ENCODE assay signal across 14 cellular contexts in genomic region chr17:42814633-42815399, GRCh38. TPM values are rescaled to one million over a fixed set of nuclear protein-coding genes. Genes with fewer than 3 reads are reported as not detected.
DNase-seq lines count a peak whose midpoint lies in the region; TF ChIP-seq lines count a peak whose summit lies in the region.
"Had no signal": no experiment of that assay in that cellular context is flagged by ENCODE, and none has a peak within 500 bp of the region (broad histone marks: within the 10 kb centered on the region; RNA-seq: fewer than 3 reads in every experiment).

No MANE protein-coding gene starts in this region.

- POLR2A ChIA-PET in activated CD4-positive, alpha-beta memory T cell treated with anti-CD3 and anti-CD28 coated beads, Interleukin-2, amount 10 ng/mL, durations not matched to agents 7 days and 5 days (lab: Charles Lee): interaction anchor here (1.1 to 2.0 kb wide), 2 partner anchors 9 kb away, joined by 3 to 10 read pairs; partner anchors contain the start of gene BECN1

- peak overlapping the region; percentile 63 for H3K27ac ChIP-seq in osteoblast (ENCODE audit: low read depth, low read length)
- H3K27ac ChIP-seq: SJCRH30 had no signal

- TF ChIP-seq CTCF in choroid plexus epithelial cell (conservative IDR thresholded peaks at IDR 0.05; ENCODE audit: low read depth, low read length) (no peak), osteoblast (IDR thresholded peaks at IDR 0.05; ENCODE audit: extremely low read depth, low read depth, low read length) (no peak)

- H3K9me3 Mint-ChIP-seq in activated CD4-positive, alpha-beta memory T cell treated with anti-CD3 and anti-CD28 coated beads, Interleukin-2, amount 10 ng/mL, durations not matched to agents 7 days and 5 days: no peaks in the 10 kb centered on the region
- H3K9me3 Mint-ChIP-seq in activated T-helper 2 cell treated with anti-CD3 and anti-CD28 coated beads, Interferon-gamma antibody, Interleukin-2, Interleukin-4, amounts not matched to agents 10 μg/mL and 5 μg/mL and 100 μg/mL, durations not matched to agents 14 hours and 24 hours and 36 hours: no peaks in the 10 kb centered on the region
- H3K9me3 Mint-ChIP-seq: stimulated activated naive CD8-positive, alpha-beta T cell treated with anti-CD3 and anti-CD28 coated beads, Interleukin-15, Interleukin-2, amounts not matched to agents 100 ng/mL and 50 ng/mL, for 24 hours had no signal

- DNase-seq in EL (peak; percentile 96), NCI-H2107 (lab: John Stamatoyannopoulos, UW) (peak; percentile 46), choroid plexus epithelial cell (ENCODE audit: low read depth) (peak; percentile 44), osteoblast (ENCODE audit: insufficient read length, low spot score, missing footprints) (peak; percentile 92), NCI-H1694 treated with DMSO at 0.1 percent for 48 hours (lab: John Stamatoyannopoulos, UW) (no peak)
- no peak for DNase-seq in activated CD4-positive, alpha-beta memory T cell treated with anti-CD3 and anti-CD28 coated beads, Interleukin-2, amount 10 ng/mL, durations not matched to agents 7 days and 5 days
- no peak for DNase-seq in stimulated activated CD4-positive, alpha-beta T cell treated with anti-CD3 and anti-CD28 coated beads, Interleukin-4, amount 100 ng/mL, for 24 hours
- DNase-seq in activated T-helper 2 cell treated with anti-CD3 and anti-CD28 coated beads, Interferon-gamma antibody, Interleukin-2, Interleukin-4, amounts not matched to agents 10 μg/mL and 5 μg/mL and 100 μg/mL, durations not matched to agents 14 hours and 24 hours and 36 hours (ENCODE audit: low spot score): no peak
- DNase-seq: amygdala, NCI-H187, SJCRH30 had no signal

- no peak overlapping the region for H3K27ac Mint-ChIP-seq in activated CD4-positive, alpha-beta memory T cell treated with anti-CD3 and anti-CD28 coated beads, Interleukin-2, amount 10 ng/mL, durations not matched to agents 7 days and 5 days
- no peak overlapping the region for H3K27ac Mint-ChIP-seq in activated T-helper 2 cell treated with anti-CD3 and anti-CD28 coated beads, Interferon-gamma antibody, Interleukin-2, Interleukin-4, amounts not matched to agents 10 μg/mL and 5 μg/mL and 100 μg/mL, durations not matched to agents 14 hours and 24 hours and 36 hours
- H3K27ac Mint-ChIP-seq: stimulated activated naive CD8-positive, alpha-beta T cell treated with anti-CD3 and anti-CD28 coated beads, Interleukin-15, Interleukin-2, amounts not matched to agents 100 ng/mL and 50 ng/mL, for 24 hours had no signal

- CTCF ChIA-PET in activated CD4-positive, alpha-beta memory T cell treated with anti-CD3 and anti-CD28 coated beads, Interleukin-2, amount 10 ng/mL, durations not matched to agents 7 days and 5 days (lab: Charles Lee): interaction anchor here (0.5 to 1.3 kb wide), 2 partner anchors 9 to 433 kb away, joined by 3 to 8 read pairs; partner anchors contain the start of gene BECN1

- no peaks in the 10 kb centered on the region for H3K79me2 ChIP-seq in osteoblast (ENCODE audit: insufficient read depth, low read length)

- no peak overlapping the region for H3K4me3 Mint-ChIP-seq in activated CD4-positive, alpha-beta memory T cell treated with anti-CD3 and anti-CD28 coated beads, Interleukin-2, amount 10 ng/mL, durations not matched to agents 7 days and 5 days
- no peak overlapping the region for H3K4me3 Mint-ChIP-seq in activated T-helper 2 cell treated with anti-CD3 and anti-CD28 coated beads, Interferon-gamma antibody, Interleukin-2, Interleukin-4, amounts not matched to agents 10 μg/mL and 5 μg/mL and 100 μg/mL, durations not matched to agents 14 hours and 24 hours and 36 hours (ENCODE audit: low read depth)
- H3K4me3 Mint-ChIP-seq: stimulated activated naive CD8-positive, alpha-beta T cell treated with anti-CD3 and anti-CD28 coated beads, Interleukin-15, Interleukin-2, amounts not matched to agents 100 ng/mL and 50 ng/mL, for 24 hours had no signal

- no peaks in the 10 kb centered on the region for H4K20me1 ChIP-seq in osteoblast (ENCODE audit: insufficient read depth, low read length)

- no peaks in the 10 kb centered on the region for H3K27me3 ChIP-seq in osteoblast (ENCODE audit: insufficient read depth, low read length)
- H3K27me3 ChIP-seq: SJCRH30 had no signal

- H3K4me2 ChIP-seq in osteoblast (ENCODE audit: insufficient read depth, low read length): peak overlapping the region; percentile 69

- no peaks in the 10 kb centered on the region for H3K27me3 Mint-ChIP-seq in activated CD4-positive, alpha-beta memory T cell treated with anti-CD3 and anti-CD28 coated beads, Interleukin-2, amount 10 ng/mL, durations not matched to agents 7 days and 5 days
- H3K27me3 Mint-ChIP-seq in activated T-helper 2 cell treated with anti-CD3 and anti-CD28 coated beads, Interferon-gamma antibody, Interleukin-2, Interleukin-4, amounts not matched to agents 10 μg/mL and 5 μg/mL and 100 μg/mL, durations not matched to agents 14 hours and 24 hours and 36 hours (ENCODE audit: low read depth): no peaks in the 10 kb centered on the region
- H3K27me3 Mint-ChIP-seq: stimulated activated naive CD8-positive, alpha-beta T cell treated with anti-CD3 and anti-CD28 coated beads, Interleukin-15, Interleukin-2, amounts not matched to agents 100 ng/mL and 50 ng/mL, for 24 hours had no signal

- peaks cover 74% of the 10 kb centered on the region for H3K36me3 Mint-ChIP-seq in activated CD4-positive, alpha-beta memory T cell treated with anti-CD3 and anti-CD28 coated beads, Interleukin-2, amount 10 ng/mL, durations not matched to agents 7 days and 5 days (ENCODE audit: low read depth)
- peaks cover 73% of the 10 kb centered on the region for H3K36me3 Mint-ChIP-seq in activated T-helper 2 cell treated with anti-CD3 and anti-CD28 coated beads, Interferon-gamma antibody, Interleukin-2, Interleukin-4, amounts not matched to agents 10 μg/mL and 5 μg/mL and 100 μg/mL, durations not matched to agents 14 hours and 24 hours and 36 hours (ENCODE audit: low read depth)

- H3K4me3 ChIP-seq in choroid plexus epithelial cell (ENCODE audit: low read depth, low read length) (no peak overlapping the region), osteoblast (ENCODE audit: insufficient read depth, low read length) (peak overlapping the region; percentile 43)
- H3K4me3 ChIP-seq: SJCRH30 had no signal

- peak overlapping the region; percentile 15 for H2AFZ ChIP-seq in osteoblast (ENCODE audit: low read length)

- no peaks in the 10 kb centered on the region for H3K9me3 ChIP-seq in osteoblast (ENCODE audit: low read depth, low read length)
- H3K9me3 ChIP-seq: SJCRH30 had no signal

- H3K4me1 ChIP-seq in osteoblast (ENCODE audit: insufficient read depth, low read length): peaks cover 42% of the 10 kb centered on the region
- H3K4me1 ChIP-seq: SJCRH30 had no signal

- intact Hi-C loops in activated T-helper 2 cell treated with anti-CD3 and anti-CD28 coated beads, Interferon-gamma antibody, Interleukin-2, Interleukin-4, amounts not matched to agents 10 μg/mL and 5 μg/mL and 100 μg/mL, durations not matched to agents 14 hours and 24 hours and 36 hours (cut with micrococcal nuclease): no loop called here

- peaks cover 72% of the 10 kb centered on the region for H3K36me3 ChIP-seq in osteoblast (ENCODE audit: insufficient read depth, low read length)

- no peaks in the 10 kb centered on the region for H3K4me1 Mint-ChIP-seq in activated CD4-positive, alpha-beta memory T cell treated with anti-CD3 and anti-CD28 coated beads, Interleukin-2, amount 10 ng/mL, durations not matched to agents 7 days and 5 days
- H3K4me1 Mint-ChIP-seq in activated T-helper 2 cell treated with anti-CD3 and anti-CD28 coated beads, Interferon-gamma antibody, Interleukin-2, Interleukin-4, amounts not matched to agents 10 μg/mL and 5 μg/mL and 100 μg/mL, durations not matched to agents 14 hours and 24 hours and 36 hours (ENCODE audit: low read depth): no peaks in the 10 kb centered on the region

RNA-seq across cellular contexts. Expression of gene BECN1, which starts 9.3 kb away (rescaled TPM):
- 94.8 and 104 TPM in 2 replicates for total RNA-seq in osteoblast
- total RNA-seq in activated CD4-positive, alpha-beta memory T cell treated with anti-CD3 and anti-CD28 coated beads, Interleukin-2, amount 10 ng/mL, durations not matched to agents 7 days and 5 days: 10 to 100 TPM; 95.6 to 96.8 TPM
- total RNA-seq in activated T-helper 2 cell treated with anti-CD3 and anti-CD28 coated beads, Interferon-gamma antibody, Interleukin-2, Interleukin-4, amounts not matched to agents 10 μg/mL and 5 μg/mL and 100 μg/mL, durations not matched to agents 14 hours and 24 hours and 36 hours: 97.2 and 104 TPM in 2 replicates

RNA-seq across cellular contexts. Expression of gene CNTD1, which starts 16.2 kb away (rescaled TPM):
- 0.88 TPM in 1 of 2 replicates, not detected in the other for total RNA-seq in osteoblast
- not detected for total RNA-seq in activated CD4-positive, alpha-beta memory T cell treated with anti-CD3 and anti-CD28 coated beads, Interleukin-2, amount 10 ng/mL, durations not matched to agents 7 days and 5 days
- 0.09 TPM in 1 of 2 replicates, not detected in the other for total RNA-seq in activated T-helper 2 cell treated with anti-CD3 and anti-CD28 coated beads, Interferon-gamma antibody, Interleukin-2, Interleukin-4, amounts not matched to agents 10 μg/mL and 5 μg/mL and 100 μg/mL, durations not matched to agents 14 hours and 24 hours and 36 hours
- total RNA-seq: activated CD8-positive, alpha-beta memory T cell treated with anti-CD3 and anti-CD28 coated beads for 36 hours; esophagus mucosa had no signal

RNA-seq across cellular contexts. Expression of gene COA3, which starts 16.3 kb away (rescaled TPM):
- 44.2 and 47.4 TPM in 2 replicates for total RNA-seq in osteoblast
- total RNA-seq in activated CD4-positive, alpha-beta memory T cell treated with anti-CD3 and anti-CD28 coated beads, Interleukin-2, amount 10 ng/mL, durations not matched to agents 7 days and 5 days: 10 to 100 TPM; 35.1 to 37.0 TPM
- total RNA-seq in activated T-helper 2 cell treated with anti-CD3 and anti-CD28 coated beads, Interferon-gamma antibody, Interleukin-2, Interleukin-4, amounts not matched to agents 10 μg/mL and 5 μg/mL and 100 μg/mL, durations not matched to agents 14 hours and 24 hours and 36 hours: 51.2 and 51.7 TPM in 2 replicates

RNA-seq across cellular contexts. Expression of gene PSME3, which starts 18.4 kb away (rescaled TPM):
- 79.9 and 81.1 TPM in 2 replicates for total RNA-seq in osteoblast
- 100 to 1,000 TPM; 101 to 104 TPM for total RNA-seq in activated CD4-positive, alpha-beta memory T cell treated with anti-CD3 and anti-CD28 coated beads, Interleukin-2, amount 10 ng/mL, durations not matched to agents 7 days and 5 days
- 172 TPM in 2 replicates for total RNA-seq in activated T-helper 2 cell treated with anti-CD3 and anti-CD28 coated beads, Interferon-gamma antibody, Interleukin-2, Interleukin-4, amounts not matched to agents 10 μg/mL and 5 μg/mL and 100 μg/mL, durations not matched to agents 14 hours and 24 hours and 36 hours

RNA-seq across cellular contexts. Expression of gene AOC2, which starts 29.6 kb away (rescaled TPM):
- 0.72 and 0.88 TPM in 2 replicates for total RNA-seq in osteoblast
- 1 to 10 TPM; 1.0 to 1.1 TPM for total RNA-seq in activated CD4-positive, alpha-beta memory T cell treated with anti-CD3 and anti-CD28 coated beads, Interleukin-2, amount 10 ng/mL, durations not matched to agents 7 days and 5 days
- 3.2 TPM in 2 replicates for total RNA-seq in activated T-helper 2 cell treated with anti-CD3 and anti-CD28 coated beads, Interferon-gamma antibody, Interleukin-2, Interleukin-4, amounts not matched to agents 10 μg/mL and 5 μg/mL and 100 μg/mL, durations not matched to agents 14 hours and 24 hours and 36 hours

Comparison
In these comparisons a context has a peak if more than half of its experiments do, and no peak if none do; other contexts are left out.
1. DNase-seq: peak in EL (single experiment), NCI-H2107 (single experiment), choroid plexus epithelial cell (single experiment) and osteoblast (single experiment); none in NCI-H1694 treated with DMSO at 0.1 percent for 48 hours (single experiment), activated CD4-positive, alpha-beta memory T cell treated with anti-CD3 and anti-CD28 coated beads, Interleukin-2, amount 10 ng/mL, durations not matched to agents 7 days and 5 days (single experiment), stimulated activated CD4-positive, alpha-beta T cell treated with anti-CD3 and anti-CD28 coated beads, Interleukin-4, amount 100 ng/mL, for 24 hours (single experiment) and activated T-helper 2 cell treated with anti-CD3 and anti-CD28 coated beads, Interferon-gamma antibody, Interleukin-2, Interleukin-4, amounts not matched to agents 10 μg/mL and 5 μg/mL and 100 μg/mL, durations not matched to agents 14 hours and 24 hours and 36 hours (single experiment).